Comparison of ENCODE assay signal across 10 cellular contexts in genomic region chr10:13987472-13987871, GRCh38.
A peak's percentile ranks its signal among the peaks of the same experiment; 100 is the strongest.
DNase-seq lines count a peak whose midpoint lies in the region; ATAC-seq and TF ChIP-seq lines count a peak whose summit lies in the region.
"Had no signal": no experiment of that assay in that cellular context is flagged by ENCODE, and none has a peak within 500 bp of the region (broad histone marks: within the 10 kb centered on the region; RNA-seq: fewer than 3 reads in every experiment).

No MANE protein-coding gene starts in this region.

- POLR2A ChIA-PET in CD4-positive, alpha-beta T cell (lab: Charles Lee) = no interaction called here

- H3K27ac Mint-ChIP-seq in CD4-positive, alpha-beta T cell = peak overlapping the region; percentile 67
- H3K27ac Mint-ChIP-seq: H9 had no signal

- H3K27me3 Mint-ChIP-seq in CD4-positive, alpha-beta T cell = no peaks in the 10 kb centered on the region
- H3K27me3 Mint-ChIP-seq: naive thymus-derived CD4-positive, alpha-beta T cell had no signal

- H3K9me3 ChIP-seq in CD4-positive, alpha-beta T cell (ENCODE audit: control insufficient read depth, low read length) = no peaks in the 10 kb centered on the region
- no peaks in the 10 kb centered on the region for H3K9me3 ChIP-seq in colonic mucosa

- peak overlapping the region; percentile 23 for H3K4me3 Mint-ChIP-seq in CD4-positive, alpha-beta T cell
- H3K4me3 Mint-ChIP-seq: H9; naive thymus-derived CD4-positive, alpha-beta T cell had no signal

- H3K4me3 ChIP-seq in HFF-Myc (replicated peaks; ENCODE audit: low read depth, low read length) = no peak overlapping the region
- H3K4me3 ChIP-seq in colonic mucosa = no peak overlapping the region

- ATAC-seq in CD4-positive, alpha-beta T cell (ENCODE audit: poor library complexity) = no peak
- no peak for ATAC-seq in GM21825 (IDR thresholded peaks at IDR 0.05; ENCODE audit: unreplicated experiment)
- no peak for ATAC-seq in GM19452 (IDR thresholded peaks at IDR 0.05; ENCODE audit: unreplicated experiment)
- no peak for ATAC-seq in sciatic nerve
- ATAC-seq: naive thymus-derived CD4-positive, alpha-beta T cell had no signal

- H3K36me3 ChIP-seq in colonic mucosa = no peaks in the 10 kb centered on the region

- peaks cover 17% of the 10 kb centered on the region for H3K4me1 Mint-ChIP-seq in CD4-positive, alpha-beta T cell (ENCODE audit: low read depth)

- no peaks in the 10 kb centered on the region for H3K4me1 ChIP-seq in colonic mucosa

- H3K36me3 Mint-ChIP-seq in CD4-positive, alpha-beta T cell (ENCODE audit: low read depth) = no peaks in the 10 kb centered on the region
- H3K36me3 Mint-ChIP-seq: naive thymus-derived CD4-positive, alpha-beta T cell had no signal

- no peak for DNase-seq in CD4-positive, alpha-beta T cell
- peak; percentile 70 for DNase-seq in HFF-Myc (ENCODE audit: extremely low read depth, low read depth)
- peak; percentile 78 for DNase-seq in amniotic epithelial cell (ENCODE audit: low read depth)
- peak; percentile 20 for DNase-seq in left kidney (ENCODE audit: low read depth, low spot score)
- no peak for DNase-seq in sciatic nerve (ENCODE audit: low spot score)
- no peak for DNase-seq in colonic mucosa
- DNase-seq: H9; naive thymus-derived CD4-positive, alpha-beta T cell had no signal

- intact Hi-C loops in CD4-positive, alpha-beta T cell (cut with DNase I, micrococcal nuclease) = no loop called here
- intact Hi-C loops in sciatic nerve (cut with DNase I) = no loop called here
- intact Hi-C loops in colonic mucosa (cut with DNase I) = no loop called here

- H3K27me3 ChIP-seq in CD4-positive, alpha-beta T cell (ENCODE audit: control insufficient read depth, insufficient read depth, low read length) = no peaks in the 10 kb centered on the region
- H3K27me3 ChIP-seq in colonic mucosa = no peaks in the 10 kb centered on the region

- no peaks in the 10 kb centered on the region for H3K9me3 Mint-ChIP-seq in CD4-positive, alpha-beta T cell
- H3K9me3 Mint-ChIP-seq: H9 had no signal

- no peak overlapping the region for H3K27ac ChIP-seq in CD4-positive, alpha-beta T cell (ENCODE audit: low read depth, low read length)
- no peak overlapping the region for H3K27ac ChIP-seq in colonic mucosa

- CTCF ChIA-PET in CD4-positive, alpha-beta T cell (lab: Charles Lee) = interaction anchor here (0.5 kb wide), 1 partner anchor 194 kb away, joined by 4 read pairs; no protein-coding TSS in a partner anchor

- H3K9ac ChIP-seq in colonic mucosa (ENCODE audit: low read depth in 2 of 2, low read length in 2 of 2) = no peak overlapping the region

- no peak for TF ChIP-seq CTCF in CD4-positive, alpha-beta T cell (IDR thresholded peaks at IDR 0.05)
- TF ChIP-seq CTCF in HFF-Myc (IDR thresholded peaks at IDR 0.05; ENCODE audit: low read depth, low read length, missing control alignments) = no peak
- TF ChIP-seq CTCF in colonic mucosa (IDR thresholded peaks at IDR 0.05) = no peak

Comparison
In these comparisons a context has a peak if more than half of its experiments do, and no peak if none do; other contexts are left out.
1. DNase-seq: peak in HFF-Myc (single experiment), amniotic epithelial cell (single experiment) and left kidney (single experiment); none in CD4-positive, alpha-beta T cell (0 of 10), sciatic nerve (single experiment) and colonic mucosa (single experiment).